18 cellular contexts compared by ENCODE assay signal in the genomic region with DNA sequence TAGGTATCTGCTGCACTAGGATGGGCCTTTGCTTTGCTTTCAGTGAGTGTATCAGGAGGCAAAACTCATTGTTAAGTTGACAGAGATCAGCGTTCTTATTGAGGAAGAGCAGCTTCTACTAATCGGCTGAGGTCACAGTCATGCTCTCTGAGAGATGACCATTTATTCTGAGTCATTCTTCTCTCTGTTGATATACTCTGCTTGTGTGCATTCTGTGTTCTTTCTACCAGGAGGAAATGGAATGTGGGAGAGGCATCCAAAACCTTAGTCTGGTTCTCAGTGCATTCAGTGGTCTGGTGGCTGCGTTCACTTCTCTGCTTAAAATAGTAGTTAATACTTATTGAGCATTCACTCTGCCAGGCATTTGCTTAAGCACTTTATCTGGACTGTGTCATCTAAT.
DNase-seq lines count a peak whose midpoint lies in the region; ATAC-seq and TF ChIP-seq lines count a peak whose summit lies in the region.
"Had no signal": no experiment of that assay in that cellular context is flagged by ENCODE, and none has a peak within 500 bp of the region (broad histone marks: within the 10 kb centered on the region; RNA-seq: fewer than 3 reads in every experiment).

No MANE protein-coding gene starts in this region.

- no peak for ATAC-seq in HG03378 (IDR thresholded peaks at IDR 0.05; ENCODE audit: unreplicated experiment)
- ATAC-seq in HG03045 (IDR thresholded peaks at IDR 0.05; ENCODE audit: unreplicated experiment): no peak
- ATAC-seq: CD8-positive, alpha-beta T cell; T-cell had no signal

- H3K4me3 Mint-ChIP-seq in activated CD4-positive, alpha-beta T cell treated with anti-CD3 and anti-CD28 coated beads, Interleukin-2, amount 10 ng/mL, durations not matched to agents 24 days and 14 days: no peak overlapping the region
- H3K4me3 Mint-ChIP-seq: CD8-positive, alpha-beta T cell; T-cell had no signal

- no peak for TF ChIP-seq CTCF in smooth muscle cell (IDR thresholded peaks at IDR 0.05; ENCODE audit: borderline replicate concordance, insufficient read depth, poor library complexity, severe bottlenecking)

- H3K27ac Mint-ChIP-seq in activated CD4-positive, alpha-beta T cell treated with anti-CD3 and anti-CD28 coated beads, Interleukin-2, amount 10 ng/mL, durations not matched to agents 24 days and 14 days: no peak overlapping the region
- H3K27ac Mint-ChIP-seq: CD8-positive, alpha-beta T cell; T-cell had no signal

- H3K27ac ChIP-seq in smooth muscle cell (ENCODE audit: low read depth): peak overlapping the region; percentile 80
- H3K27ac ChIP-seq: BLaER1, Peyer's patch had no signal

- intact Hi-C loops in activated CD4-positive, alpha-beta T cell treated with anti-CD3 and anti-CD28 coated beads, Interleukin-2, amount 10 ng/mL, durations not matched to agents 24 days and 14 days (cut with micrococcal nuclease): no loop called here

- H3K36me3 Mint-ChIP-seq in activated CD4-positive, alpha-beta T cell treated with anti-CD3 and anti-CD28 coated beads, Interleukin-2, amount 10 ng/mL, durations not matched to agents 24 days and 14 days (ENCODE audit: low read depth): no peaks in the 10 kb centered on the region
- H3K36me3 Mint-ChIP-seq: CD8-positive, alpha-beta T cell had no signal

- H3K9ac ChIP-seq in smooth muscle cell (ENCODE audit: low read depth): no peak overlapping the region
- H3K9ac ChIP-seq: BLaER1, SK-N-SH had no signal

- H3K4me2 ChIP-seq in smooth muscle cell: no peak overlapping the region
- H3K4me2 ChIP-seq: BLaER1, SK-N-SH had no signal

- WGBS in smooth muscle cell (ENCODE audit: low lambda C conversion rate): 44% methylated on average over 3 of the region's 3 CpGs

- H3K79me2 ChIP-seq in smooth muscle cell (ENCODE audit: low read depth): no peaks in the 10 kb centered on the region

- DNase-seq in EH (ENCODE audit: low read depth) (peak; percentile 43), M059J (ENCODE audit: low read depth) (peak; percentile 60), islet precursor cell (peak; percentile 57), smooth muscle cell (lab: John Stamatoyannopoulos, UW; ENCODE audit: unreplicated experiment) (no peak)
- no peak for DNase-seq in activated CD4-positive, alpha-beta T cell treated with anti-CD3 and anti-CD28 coated beads, Interleukin-2, amount 10 ng/mL, durations not matched to agents 24 days and 14 days
- DNase-seq: CD8-positive, alpha-beta T cell; DND-41; KBM-7; NCI-H1092; NCI-H2227 treated with DMSO at 0.1 percent for 48 hours; NCI-H524; Peyer's patch; SHP77; SK-N-SH; T-cell had no signal

- H3K4me3 ChIP-seq in smooth muscle cell: no peak overlapping the region
- H3K4me3 ChIP-seq: BLaER1, Peyer's patch had no signal

- no peaks in the 10 kb centered on the region for H3K9me3 ChIP-seq in smooth muscle cell (replicated peaks; ENCODE audit: low read depth)
- H3K9me3 ChIP-seq: BLaER1, Peyer's patch, SK-N-SH had no signal

- no peaks in the 10 kb centered on the region for H3K4me1 ChIP-seq in smooth muscle cell (ENCODE audit: low read depth)
- H3K4me1 ChIP-seq: BLaER1, Peyer's patch had no signal

- no peaks in the 10 kb centered on the region for H3K36me3 ChIP-seq in smooth muscle cell (ENCODE audit: low read depth)
- H3K36me3 ChIP-seq: BLaER1, Peyer's patch had no signal

- no peaks in the 10 kb centered on the region for H3F3A ChIP-seq in smooth muscle cell (ENCODE audit: low read depth)

- H4K20me1 ChIP-seq in smooth muscle cell (ENCODE audit: low read depth): no peaks in the 10 kb centered on the region
- H4K20me1 ChIP-seq: BLaER1 had no signal

- H2AFZ ChIP-seq in smooth muscle cell (ENCODE audit: low read depth): no peak overlapping the region

- no peaks in the 10 kb centered on the region for H3K4me1 Mint-ChIP-seq in activated CD4-positive, alpha-beta T cell treated with anti-CD3 and anti-CD28 coated beads, Interleukin-2, amount 10 ng/mL, durations not matched to agents 24 days and 14 days
- H3K4me1 Mint-ChIP-seq: T-cell had no signal

- H3K27me3 ChIP-seq in smooth muscle cell (ENCODE audit: low read depth): no peaks in the 10 kb centered on the region
- H3K27me3 ChIP-seq: Peyer's patch had no signal

- H3K27me3 Mint-ChIP-seq in activated CD4-positive, alpha-beta T cell treated with anti-CD3 and anti-CD28 coated beads, Interleukin-2, amount 10 ng/mL, durations not matched to agents 24 days and 14 days: no peaks in the 10 kb centered on the region
- H3K27me3 Mint-ChIP-seq: T-cell had no signal

- peaks cover 9% of the 10 kb centered on the region for H3K9me3 Mint-ChIP-seq in activated CD4-positive, alpha-beta T cell treated with anti-CD3 and anti-CD28 coated beads, Interleukin-2, amount 10 ng/mL, durations not matched to agents 24 days and 14 days

Comparison
In these comparisons a context has a peak if more than half of its experiments do, and no peak if none do; other contexts are left out.
1. DNase-seq: peak in EH (single experiment), M059J (single experiment) and islet precursor cell (single experiment); none in smooth muscle cell (single experiment) and activated CD4-positive, alpha-beta T cell treated with anti-CD3 and anti-CD28 coated beads, Interleukin-2, amount 10 ng/mL, durations not matched to agents 24 days and 14 days (single experiment).